ENCODE assay signal across 25 cellular contexts in the genomic region with DNA sequence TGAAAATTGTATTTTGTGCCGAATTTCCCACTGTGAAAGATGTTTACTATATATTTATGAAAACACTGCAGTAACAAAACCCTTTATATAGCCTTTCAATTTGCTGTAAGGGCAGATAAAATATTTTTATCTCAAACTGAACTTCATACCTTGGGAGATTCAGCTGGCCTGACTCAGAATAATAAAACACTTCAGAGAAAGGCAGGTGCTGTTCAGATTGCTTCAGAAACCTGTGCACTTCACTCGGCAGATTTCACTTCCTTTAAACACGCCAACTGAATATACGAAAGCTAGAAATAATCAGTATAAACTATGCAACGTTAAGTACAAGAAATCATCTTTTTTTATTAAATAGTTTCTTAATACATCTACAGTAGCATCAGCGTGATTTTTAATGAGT.
"Had no signal": no experiment of that assay in that cellular context is flagged by ENCODE, and none has a peak within 500 bp of the region (broad histone marks: within the 10 kb centered on the region; RNA-seq: fewer than 3 reads in every experiment).

No MANE protein-coding gene starts in this region.

- FAIRE-seq: islet of Langerhans, kidney had no signal

- H3K36me3 Mint-ChIP-seq: immature natural killer cell; mesothelial cell of epicardium; naive thymus-derived CD4-positive, alpha-beta T cell; natural killer cell treated with Interleukin-12 subunit alpha and Interleukin-12 subunit beta and Interleukin-15 and Interleukin-18, amount 100 ng/mL, for 72 hours; stimulated activated naive B cell treated with anti-CD40 and anti-IgM and Interleukin-4, amounts not matched to agents 10 μg/mL and 1 μg/mL and 100 μg/mL, for 72 hours had no signal

- H3K9me3 Mint-ChIP-seq: mesothelial cell of epicardium; natural killer cell treated with Interleukin-12 subunit alpha and Interleukin-12 subunit beta and Interleukin-15 and Interleukin-18, amount 100 ng/mL, for 72 hours had no signal

- H3K27ac ChIP-seq: left ventricle myocardium inferior, ovary, right atrium auricular region, right lobe of liver, stomach, testis, thyroid gland, upper lobe of left lung had no signal

- H3K4me3 Mint-ChIP-seq: immature natural killer cell; mesothelial cell of epicardium; naive thymus-derived CD4-positive, alpha-beta T cell; natural killer cell treated with Interleukin-12 subunit alpha and Interleukin-12 subunit beta and Interleukin-15 and Interleukin-18, amount 100 ng/mL, for 72 hours; stimulated activated naive B cell treated with anti-CD40 and anti-IgM and Interleukin-4, amounts not matched to agents 10 μg/mL and 1 μg/mL and 100 μg/mL, for 72 hours had no signal

- H3K27ac Mint-ChIP-seq: immature natural killer cell; mesothelial cell of epicardium; naive thymus-derived CD4-positive, alpha-beta T cell; natural killer cell treated with Interleukin-12 subunit alpha and Interleukin-12 subunit beta and Interleukin-15 and Interleukin-18, amount 100 ng/mL, for 72 hours; progenitor cell of endocrine pancreas; stimulated activated naive B cell treated with anti-CD40 and anti-IgM and Interleukin-4, amounts not matched to agents 10 μg/mL and 1 μg/mL and 100 μg/mL, for 72 hours had no signal

- H3K4me1 Mint-ChIP-seq: immature natural killer cell; mesothelial cell of epicardium; naive thymus-derived CD4-positive, alpha-beta T cell; stimulated activated naive B cell treated with anti-CD40 and anti-IgM and Interleukin-4, amounts not matched to agents 10 μg/mL and 1 μg/mL and 100 μg/mL, for 72 hours had no signal

- DNase-seq: hypothalamus; immature natural killer cell; kidney; left ventricle myocardium inferior; mesendoderm; naive thymus-derived CD4-positive, alpha-beta T cell; ovary; right lobe of liver; stimulated activated CD4-positive, alpha-beta T cell treated with anti-CD3 and anti-CD28 coated beads, Interleukin-12 subunit alpha, Interleukin-12 subunit beta, amount 100 ng/mL, for 4 hours; stimulated activated CD4-positive, alpha-beta T cell treated with anti-CD3 and anti-CD28 coated beads, Interleukin-15, amount 100 ng/mL, for 24 hours; stimulated activated CD4-positive, alpha-beta T cell treated with anti-CD3 and anti-CD28 coated beads, Interleukin-2, amount 100 ng/mL, for 24 hours; stimulated activated CD4-positive, alpha-beta T cell treated with anti-CD3 and anti-CD28 coated beads, Interleukin-4, amount 100 ng/mL, for 1 hour; stimulated activated naive B cell treated with anti-CD40 and anti-IgM and Interleukin-4, amounts not matched to agents 10 μg/mL and 1 μg/mL and 100 μg/mL, for 72 hours; stimulated activated naive CD8-positive, alpha-beta T cell treated with anti-CD3 and anti-CD28 coated beads, Interleukin-15, Interleukin-2, amounts not matched to agents 100 U/mL and 50 U/mL, for 24 hours; stomach; testis; thyroid gland; transverse colon; upper lobe of left lung had no signal

- H3K9me3 ChIP-seq: left ventricle myocardium inferior, ovary, right atrium auricular region, right lobe of liver, testis, thyroid gland, transverse colon, upper lobe of left lung had no signal

- H3K27me3 Mint-ChIP-seq: naive thymus-derived CD4-positive, alpha-beta T cell; natural killer cell treated with Interleukin-12 subunit alpha and Interleukin-12 subunit beta and Interleukin-15 and Interleukin-18, amount 100 ng/mL, for 72 hours; progenitor cell of endocrine pancreas; stimulated activated naive B cell treated with anti-CD40 and anti-IgM and Interleukin-4, amounts not matched to agents 10 μg/mL and 1 μg/mL and 100 μg/mL, for 72 hours had no signal

- H3K36me3 ChIP-seq: left ventricle myocardium inferior, ovary, right atrium auricular region, right lobe of liver, stomach, thyroid gland, transverse colon, upper lobe of left lung had no signal

- H3K4me1 ChIP-seq: left ventricle myocardium inferior, right atrium auricular region, right lobe of liver, stomach, testis, thyroid gland, upper lobe of left lung had no signal

- H3K4me3 ChIP-seq: left ventricle myocardium inferior, lung, ovary, right atrium auricular region, right lobe of liver, stomach, testis, thyroid gland, transverse colon, upper lobe of left lung had no signal

- ATAC-seq: naive thymus-derived CD4-positive, alpha-beta T cell; natural killer cell treated with Interleukin-12 subunit alpha and Interleukin-12 subunit beta and Interleukin-15 and Interleukin-18, amount 100 ng/mL, for 72 hours; right lobe of liver; stimulated activated naive B cell treated with anti-CD40 and anti-IgM and Interleukin-4, amounts not matched to agents 10 μg/mL and 1 μg/mL and 100 μg/mL, for 72 hours; stimulated activated naive CD8-positive, alpha-beta T cell treated with anti-CD3 and anti-CD28 coated beads, Interleukin-15, Interleukin-2, amounts not matched to agents 100 U/mL and 50 U/mL, for 24 hours had no signal

- H3K27me3 ChIP-seq: ovary, right atrium auricular region, right lobe of liver, stomach, testis, thyroid gland, transverse colon, upper lobe of left lung had no signal
